ENCODE assay signal across 1 cellular context in genomic region chr7:105413887-105414437, GRCh38.
TF ChIP-seq lines count a peak whose summit lies in the region.

No MANE protein-coding gene starts in this region.

TF ChIP-seq in WTC11, 78 proteins besides CTCF, POLR2A, EP300 and RAD21 (continued from another document):
- no peak for TF ChIP-seq AFF4 (CRISPR knock-in tag; IDR thresholded peaks at IDR 0.05; ENCODE audit: borderline replicate concordance)
